1 cellular context compared by ENCODE assay signal in the genomic region with DNA sequence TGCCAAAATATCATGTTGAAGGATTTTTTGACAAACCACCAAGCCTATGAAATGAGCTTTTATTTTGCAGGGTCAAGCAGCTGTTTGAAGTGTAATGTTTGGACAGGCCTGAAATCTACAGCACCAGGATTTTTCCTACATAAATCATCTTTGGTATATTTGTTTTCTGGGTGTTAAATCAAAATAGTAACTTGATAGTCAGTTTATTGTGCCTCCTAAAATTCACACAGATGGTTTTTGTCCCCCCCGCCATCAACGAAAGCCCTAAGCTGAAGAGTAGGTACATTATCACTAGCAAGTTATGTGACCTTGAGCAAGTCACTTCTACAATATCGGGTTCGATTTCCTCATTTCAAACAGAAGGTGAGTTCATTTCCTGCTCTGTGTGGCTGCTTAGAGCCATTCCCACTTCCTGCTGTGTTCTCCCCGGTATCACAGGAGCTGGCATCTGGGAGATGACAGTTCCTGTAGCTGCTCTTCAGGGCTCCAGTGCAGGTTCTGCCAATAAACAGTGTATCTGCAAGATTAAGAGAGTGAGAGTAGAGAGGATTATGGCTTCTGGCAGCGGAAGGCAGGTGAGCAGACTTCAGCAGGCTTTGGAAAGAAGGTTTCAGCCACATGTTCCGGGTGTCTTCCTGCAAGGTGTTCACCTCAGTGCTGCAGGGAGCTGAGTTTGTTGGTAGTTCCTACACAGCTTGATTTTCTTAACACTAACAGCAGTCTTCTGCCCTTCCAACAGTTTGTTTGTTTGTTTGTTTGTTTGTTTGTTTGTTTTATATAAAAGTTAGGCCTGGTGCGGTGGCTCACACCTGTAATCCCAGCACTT.
TF ChIP-seq lines count a peak whose summit lies in the region.

No MANE protein-coding gene starts in this region.

TF ChIP-seq in HepG2, 621 proteins besides CTCF, POLR2A, EP300 and RAD21 (continues in another document):
- no peak for TF ChIP-seq RBAK (CRISPR knock-in tag; IDR thresholded peaks at IDR 0.05)
- peak; percentile 45; the same call in 1 of the 2 replicates for TF ChIP-seq POLR2G (IDR thresholded peaks at IDR 0.05; ENCODE audit: low read depth, low read length)
- TF ChIP-seq GABPB1 (CRISPR knock-in tag; IDR thresholded peaks at IDR 0.05) = peak; percentile 44; the same call in 1 of the 2 replicates
- TF ChIP-seq ZBTB7B (CRISPR knock-in tag; IDR thresholded peaks at IDR 0.05) = no peak
- TF ChIP-seq LCORL (IDR thresholded peaks at IDR 0.05) = no peak
- TF ChIP-seq LCORL (CRISPR knock-in tag; IDR thresholded peaks at IDR 0.05) = 0 out of 2 replicates have a peak, but pooled peaks have one; percentile 39
- peak; percentile 26; the same call in 1 of the 2 replicates for TF ChIP-seq ZFX (CRISPR knock-in tag; IDR thresholded peaks at IDR 0.05; ENCODE audit: low read depth)
- TF ChIP-seq, protein P1, sequence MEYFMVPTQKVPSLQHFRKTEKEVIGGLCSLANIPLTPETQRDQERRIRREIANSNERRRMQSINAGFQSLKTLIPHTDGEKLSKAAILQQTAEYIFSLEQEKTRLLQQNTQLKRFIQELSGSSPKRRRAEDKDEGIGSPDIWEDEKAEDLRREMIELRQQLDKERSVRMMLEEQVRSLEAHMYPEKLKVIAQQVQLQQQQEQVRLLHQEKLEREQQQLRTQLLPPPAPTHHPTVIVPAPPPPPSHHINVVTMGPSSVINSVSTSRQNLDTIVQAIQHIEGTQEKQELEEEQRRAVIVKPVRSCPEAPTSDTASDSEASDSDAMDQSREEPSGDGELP (IDR thresholded peaks at IDR 0.05; ENCODE audit: borderline replicate concordance, low read depth) = no peak
- TF ChIP-seq ELF3 (CRISPR knock-in tag; IDR thresholded peaks at IDR 0.05) = peak; percentile 99
- 0 out of 2 replicates have a peak, but pooled peaks have one; percentile 16 for TF ChIP-seq NR2C2 (CRISPR knock-in tag; IDR thresholded peaks at IDR 0.05; ENCODE audit: borderline replicate concordance)
- TF ChIP-seq CEBPB (IDR thresholded peaks at IDR 0.05; ENCODE audit: borderline replicate concordance, low read depth, low read length) = peak; percentile 47; the same call in 1 of the 2 replicates
- peak; percentile 67; the same call in 1 of the 2 replicates for TF ChIP-seq FOSL2 (CRISPR knock-in tag; IDR thresholded peaks at IDR 0.05)
- TF ChIP-seq HOMEZ (CRISPR knock-in tag; IDR thresholded peaks at IDR 0.05; ENCODE audit: low read depth) = peak; percentile 82; the same call in 1 of the 2 replicates
- peak; percentile 28; the same call in 1 of the 2 replicates for TF ChIP-seq MED1 (CRISPR knock-in tag; IDR thresholded peaks at IDR 0.05)
- peak; percentile 66; the same call in 1 of the 2 replicates for TF ChIP-seq HDAC2 (CRISPR knock-in tag; IDR thresholded peaks at IDR 0.05)
- peak; percentile 17; the same call in 1 of the 2 replicates for TF ChIP-seq DRAP1 (CRISPR knock-in tag; IDR thresholded peaks at IDR 0.05)
- TF ChIP-seq, protein P2, sequence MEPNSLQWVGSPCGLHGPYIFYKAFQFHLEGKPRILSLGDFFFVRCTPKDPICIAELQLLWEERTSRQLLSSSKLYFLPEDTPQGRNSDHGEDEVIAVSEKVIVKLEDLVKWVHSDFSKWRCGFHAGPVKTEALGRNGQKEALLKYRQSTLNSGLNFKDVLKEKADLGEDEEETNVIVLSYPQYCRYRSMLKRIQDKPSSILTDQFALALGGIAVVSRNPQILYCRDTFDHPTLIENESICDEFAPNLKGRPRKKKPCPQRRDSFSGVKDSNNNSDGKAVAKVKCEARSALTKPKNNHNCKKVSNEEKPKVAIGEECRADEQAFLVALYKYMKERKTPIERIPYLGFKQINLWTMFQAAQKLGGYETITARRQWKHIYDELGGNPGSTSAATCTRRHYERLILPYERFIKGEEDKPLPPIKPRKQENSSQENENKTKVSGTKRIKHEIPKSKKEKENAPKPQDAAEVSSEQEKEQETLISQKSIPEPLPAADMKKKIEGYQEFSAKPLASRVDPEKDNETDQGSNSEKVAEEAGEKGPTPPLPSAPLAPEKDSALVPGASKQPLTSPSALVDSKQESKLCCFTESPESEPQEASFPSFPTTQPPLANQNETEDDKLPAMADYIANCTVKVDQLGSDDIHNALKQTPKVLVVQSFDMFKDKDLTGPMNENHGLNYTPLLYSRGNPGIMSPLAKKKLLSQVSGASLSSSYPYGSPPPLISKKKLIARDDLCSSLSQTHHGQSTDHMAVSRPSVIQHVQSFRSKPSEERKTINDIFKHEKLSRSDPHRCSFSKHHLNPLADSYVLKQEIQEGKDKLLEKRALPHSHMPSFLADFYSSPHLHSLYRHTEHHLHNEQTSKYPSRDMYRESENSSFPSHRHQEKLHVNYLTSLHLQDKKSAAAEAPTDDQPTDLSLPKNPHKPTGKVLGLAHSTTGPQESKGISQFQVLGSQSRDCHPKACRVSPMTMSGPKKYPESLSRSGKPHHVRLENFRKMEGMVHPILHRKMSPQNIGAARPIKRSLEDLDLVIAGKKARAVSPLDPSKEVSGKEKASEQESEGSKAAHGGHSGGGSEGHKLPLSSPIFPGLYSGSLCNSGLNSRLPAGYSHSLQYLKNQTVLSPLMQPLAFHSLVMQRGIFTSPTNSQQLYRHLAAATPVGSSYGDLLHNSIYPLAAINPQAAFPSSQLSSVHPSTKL (CRISPR knock-in tag; IDR thresholded peaks at IDR 0.05) = peak; percentile 64
- TF ChIP-seq, protein P3, sequence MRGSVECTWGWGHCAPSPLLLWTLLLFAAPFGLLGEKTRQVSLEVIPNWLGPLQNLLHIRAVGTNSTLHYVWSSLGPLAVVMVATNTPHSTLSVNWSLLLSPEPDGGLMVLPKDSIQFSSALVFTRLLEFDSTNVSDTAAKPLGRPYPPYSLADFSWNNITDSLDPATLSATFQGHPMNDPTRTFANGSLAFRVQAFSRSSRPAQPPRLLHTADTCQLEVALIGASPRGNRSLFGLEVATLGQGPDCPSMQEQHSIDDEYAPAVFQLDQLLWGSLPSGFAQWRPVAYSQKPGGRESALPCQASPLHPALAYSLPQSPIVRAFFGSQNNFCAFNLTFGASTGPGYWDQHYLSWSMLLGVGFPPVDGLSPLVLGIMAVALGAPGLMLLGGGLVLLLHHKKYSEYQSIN (CRISPR knock-in tag; IDR thresholded peaks at IDR 0.05; ENCODE audit: borderline replicate concordance) = no peak
- TF ChIP-seq, protein P4, sequence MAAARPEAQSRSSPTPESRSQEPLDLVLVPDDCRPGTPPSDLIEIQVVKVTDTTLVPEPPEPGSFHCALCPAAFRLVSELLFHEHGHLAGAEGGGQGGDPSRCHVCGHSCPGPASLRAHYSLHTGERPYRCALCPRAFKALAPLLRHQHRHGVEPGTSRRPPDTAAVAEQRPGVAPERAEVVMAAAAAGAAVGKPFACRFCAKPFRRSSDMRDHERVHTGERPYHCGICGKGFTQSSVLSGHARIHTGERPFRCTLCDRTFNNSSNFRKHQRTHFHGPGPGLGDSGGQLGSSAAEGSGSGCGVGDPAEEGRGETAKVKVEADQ (CRISPR knock-in tag; IDR thresholded peaks at IDR 0.05; ENCODE audit: borderline replicate concordance) = no peak
- TF ChIP-seq REPIN1 (CRISPR knock-in tag; IDR thresholded peaks at IDR 0.05; ENCODE audit: borderline replicate concordance, low read depth) = no peak
- TF ChIP-seq ZNF607 (CRISPR knock-in tag; IDR thresholded peaks at IDR 0.05; ENCODE audit: borderline replicate concordance) = peak; percentile 16; the same call in 1 of the 2 replicates
- TF ChIP-seq ETV5 (CRISPR knock-in tag; IDR thresholded peaks at IDR 0.05; ENCODE audit: borderline replicate concordance) = peak; percentile 92
- TF ChIP-seq TAF1 (CRISPR knock-in tag; IDR thresholded peaks at IDR 0.05) = peak; percentile 47; the same call in 1 of the 2 replicates
- TF ChIP-seq GABPA (IDR thresholded peaks at IDR 0.05; ENCODE audit: low read depth, low read length) = no peak
- peak; percentile 74 for TF ChIP-seq GABPA (CRISPR knock-in tag; IDR thresholded peaks at IDR 0.05; ENCODE audit: low read depth)
- peak; percentile 20; the same call in 1 of the 2 replicates for TF ChIP-seq ZMYM3 (CRISPR knock-in tag; IDR thresholded peaks at IDR 0.05)
- TF ChIP-seq ZNF792 (CRISPR knock-in tag; IDR thresholded peaks at IDR 0.05) = 0 out of 2 replicates have a peak, but pooled peaks have one; percentile 73
- TF ChIP-seq FOXA3 (CRISPR knock-in tag; IDR thresholded peaks at IDR 0.05) = peak; percentile 44; the same call in 1 of the 2 replicates
- TF ChIP-seq TEAD3 (CRISPR knock-in tag; optimal IDR thresholded peaks at IDR 0.05; ENCODE audit: borderline replicate concordance) = peak; percentile 50
- peak; percentile 41; the same call in 1 of the 2 replicates for TF ChIP-seq MEIS1 (CRISPR knock-in tag; IDR thresholded peaks at IDR 0.05; ENCODE audit: borderline replicate concordance)
- TF ChIP-seq DMAP1 (CRISPR knock-in tag; IDR thresholded peaks at IDR 0.05) = 0 out of 2 replicates have a peak, but pooled peaks have one; percentile 43
- TF ChIP-seq ELF1 (CRISPR knock-in tag; IDR thresholded peaks at IDR 0.05) = peak; percentile 75
- TF ChIP-seq SOX13 (IDR thresholded peaks at IDR 0.05) = no peak
- peak in 1 of 2 experiments; percentile 5; a peak in 1 of 4 replicates for TF ChIP-seq SOX13 (CRISPR knock-in tag; conservative IDR thresholded peaks at IDR 0.05 in 1 of 2, IDR thresholded peaks at IDR 0.05 in 1 of 2)
- TF ChIP-seq, protein P5, sequence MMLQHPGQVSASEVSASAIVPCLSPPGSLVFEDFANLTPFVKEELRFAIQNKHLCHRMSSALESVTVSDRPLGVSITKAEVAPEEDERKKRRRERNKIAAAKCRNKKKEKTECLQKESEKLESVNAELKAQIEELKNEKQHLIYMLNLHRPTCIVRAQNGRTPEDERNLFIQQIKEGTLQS (CRISPR knock-in tag; IDR thresholded peaks at IDR 0.05) = peak; percentile 61; the same call in 1 of the 2 replicates
- no peak for TF ChIP-seq SP5 (CRISPR knock-in tag; IDR thresholded peaks at IDR 0.05; ENCODE audit: borderline replicate concordance, low read depth)
- no peak for TF ChIP-seq CCDC6 (CRISPR knock-in tag; IDR thresholded peaks at IDR 0.05)
- TF ChIP-seq XBP1 (CRISPR knock-in tag; IDR thresholded peaks at IDR 0.05) = no peak
- 0 out of 2 replicates have a peak, but pooled peaks have one; percentile 27 for TF ChIP-seq POLR2AphosphoS5 (IDR thresholded peaks at IDR 0.05; ENCODE audit: low read depth, low read length)
- no peak for TF ChIP-seq KMT2B (CRISPR knock-in tag; IDR thresholded peaks at IDR 0.05)
- peak; percentile 47; the same call in 1 of the 2 replicates for TF ChIP-seq RXRB (CRISPR knock-in tag; IDR thresholded peaks at IDR 0.05; ENCODE audit: borderline replicate concordance)
- TF ChIP-seq BRF2 (CRISPR knock-in tag; IDR thresholded peaks at IDR 0.05) = no peak
- TF ChIP-seq NFRKB (IDR thresholded peaks at IDR 0.05) = no peak
- TF ChIP-seq HDAC1 (CRISPR knock-in tag; IDR thresholded peaks at IDR 0.05) = peak; percentile 51; the same call in 1 of the 2 replicates
- peak; percentile 60; the same call in 1 of the 2 replicates for TF ChIP-seq SAP130 (CRISPR knock-in tag; IDR thresholded peaks at IDR 0.05; ENCODE audit: low read depth)
- TF ChIP-seq HMGXB4 (CRISPR knock-in tag; IDR thresholded peaks at IDR 0.05; ENCODE audit: borderline replicate concordance in 1 of 2, low read depth in 1 of 2) = 0 out of 4 replicates have a peak, but pooled peaks of 1 of the 2 experiments have one; percentile 16
- peak; percentile 70 for TF ChIP-seq CEBPG (CRISPR knock-in tag; IDR thresholded peaks at IDR 0.05)
- peak; percentile 20; the same call in 1 of the 2 replicates for TF ChIP-seq SALL1 (CRISPR knock-in tag; IDR thresholded peaks at IDR 0.05)
- TF ChIP-seq ZNF766 (CRISPR knock-in tag; IDR thresholded peaks at IDR 0.05; ENCODE audit: borderline replicate concordance) = no peak
- TF ChIP-seq, protein P6, sequence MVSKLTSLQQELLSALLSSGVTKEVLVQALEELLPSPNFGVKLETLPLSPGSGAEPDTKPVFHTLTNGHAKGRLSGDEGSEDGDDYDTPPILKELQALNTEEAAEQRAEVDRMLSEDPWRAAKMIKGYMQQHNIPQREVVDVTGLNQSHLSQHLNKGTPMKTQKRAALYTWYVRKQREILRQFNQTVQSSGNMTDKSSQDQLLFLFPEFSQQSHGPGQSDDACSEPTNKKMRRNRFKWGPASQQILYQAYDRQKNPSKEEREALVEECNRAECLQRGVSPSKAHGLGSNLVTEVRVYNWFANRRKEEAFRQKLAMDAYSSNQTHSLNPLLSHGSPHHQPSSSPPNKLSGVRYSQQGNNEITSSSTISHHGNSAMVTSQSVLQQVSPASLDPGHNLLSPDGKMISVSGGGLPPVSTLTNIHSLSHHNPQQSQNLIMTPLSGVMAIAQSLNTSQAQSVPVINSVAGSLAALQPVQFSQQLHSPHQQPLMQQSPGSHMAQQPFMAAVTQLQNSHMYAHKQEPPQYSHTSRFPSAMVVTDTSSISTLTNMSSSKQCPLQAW (CRISPR knock-in tag; IDR thresholded peaks at IDR 0.05) = peak; percentile 62; the same call in 1 of the 2 replicates
- TF ChIP-seq ZEB1 (IDR thresholded peaks at IDR 0.05; ENCODE audit: insufficient replicate concordance, low read depth) = no peak
